ENCODE assay signal across 22 cellular contexts in genomic region chr17:63613663-63614062, GRCh38.
"Had no signal": no experiment of that assay in that cellular context is flagged by ENCODE, and none has a peak within 500 bp of the region (broad histone marks: within the 10 kb centered on the region; RNA-seq: fewer than 3 reads in every experiment).

No MANE protein-coding gene starts in this region.

- H3K4me1 ChIP-seq: esophagus squamous epithelium, gastrocnemius medialis, heart right ventricle, left ventricle myocardium inferior had no signal

- ATAC-seq: effector memory CD8-positive, alpha-beta T cell; esophagus mucosa; gastrocnemius medialis; heart right ventricle; left cardiac atrium; mucosa of descending colon had no signal

- DNase-seq: effector CD8-positive, alpha-beta T cell; effector memory CD8-positive, alpha-beta T cell; endodermal cell; erythroblast; esophagus squamous epithelium; foreskin fibroblast; foreskin melanocyte; gastrocnemius medialis; glutamatergic neuron; head of caudate nucleus; heart right ventricle; hippocampal formation; left cardiac atrium; left ventricle myocardium inferior; mammary epithelial cell; mesendoderm; mucosa of descending colon had no signal

- H3K27ac ChIP-seq: coronary artery, epithelial cell of prostate, esophagus squamous epithelium, gastrocnemius medialis, heart right ventricle, left ventricle myocardium inferior had no signal

- H3K27me3 Mint-ChIP-seq: effector memory CD8-positive, alpha-beta T cell; memory B cell had no signal

- H3K4me3 ChIP-seq: coronary artery, esophagus squamous epithelium, gastrocnemius medialis, heart right ventricle, left ventricle myocardium inferior, lung, mucosa of descending colon had no signal

- H3K9me3 ChIP-seq: esophagus squamous epithelium, gastrocnemius medialis, heart right ventricle, left ventricle myocardium inferior, mucosa of descending colon had no signal

- H3K27me3 ChIP-seq: esophagus squamous epithelium, gastrocnemius medialis, heart right ventricle had no signal

- H3K27ac Mint-ChIP-seq: effector memory CD8-positive, alpha-beta T cell; endodermal cell; memory B cell had no signal

- H3K4me3 Mint-ChIP-seq: effector memory CD8-positive, alpha-beta T cell; endodermal cell; memory B cell had no signal

- H3K4me1 Mint-ChIP-seq: endodermal cell, memory B cell had no signal

- H3K9me3 Mint-ChIP-seq: effector memory CD8-positive, alpha-beta T cell; endodermal cell; memory B cell had no signal
